ENCODE assay signal across 8 cellular contexts in the genomic region with DNA sequence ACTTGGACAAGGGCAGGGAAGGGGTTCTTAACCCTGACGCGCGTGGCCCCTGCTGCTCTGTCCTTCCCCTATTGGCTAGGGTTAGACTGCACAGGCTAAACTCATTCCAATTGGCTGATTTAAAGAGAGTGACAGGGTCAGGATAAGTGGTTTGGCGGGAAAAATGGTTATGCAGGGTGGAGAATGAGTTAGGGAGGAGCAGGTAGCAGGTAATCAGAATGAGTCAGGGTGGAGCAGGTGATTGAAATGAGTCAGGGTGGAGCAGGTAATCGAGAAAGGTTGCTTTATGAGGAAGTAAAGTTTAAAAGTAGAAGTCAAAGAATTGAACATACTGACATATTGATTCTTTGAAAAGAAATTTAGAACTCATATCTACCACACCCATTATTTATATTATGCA.
DNase-seq lines count a peak whose midpoint lies in the region; ATAC-seq, FAIRE-seq and TF ChIP-seq lines count a peak whose summit lies in the region.
"Not testable (repeated sequence)": the region's sequence is repeated elsewhere in the genome, so short reads cannot be mapped to it uniquely, and the experiment has no call there.

No MANE protein-coding gene starts in this region.

- not testable (repeated sequence) for H3K9ac ChIP-seq in colonic mucosa (ENCODE audit: low read depth in 2 of 2, low read length in 2 of 2)

- H3K4me3 ChIP-seq in bronchial epithelial cell (ENCODE audit: low read depth, low read length); colonic mucosa; epithelial cell of esophagus (ENCODE audit: low read length); mucosa of descending colon: not testable (repeated sequence)

- DNase-seq in DMS53 (lab: John Stamatoyannopoulos, UW) = peak; percentile 3
- peak; percentile 38 for DNase-seq in HT-29 (ENCODE audit: low spot score)
- peak; percentile 7 for DNase-seq in bronchial epithelial cell (ENCODE audit: low read depth)
- DNase-seq in colonic mucosa, left colon: not testable (repeated sequence)
- DNase-seq in epithelial cell of esophagus (ENCODE audit: low read depth) = peak; percentile 43
- peak; percentile 3 for DNase-seq in epithelial cell of prostate (ENCODE audit: low read depth, low spot score)
- DNase-seq in mucosa of descending colon = peak in 1 of 3 donors; percentile 30

- TF ChIP-seq CTCF in bronchial epithelial cell (IDR thresholded peaks at IDR 0.05; ENCODE audit: insufficient read depth, low read length, severe bottlenecking); colonic mucosa (IDR thresholded peaks at IDR 0.05); epithelial cell of esophagus (IDR thresholded peaks at IDR 0.05; ENCODE audit: insufficient read depth, low read depth, low read length, missing control alignments); mucosa of descending colon (IDR thresholded peaks at IDR 0.05): not testable (repeated sequence)

- intact Hi-C loops in colonic mucosa (cut with DNase I); left colon (cut with DNase I, micrococcal nuclease); mucosa of descending colon (cut with DNase I, micrococcal nuclease): not testable (repeated sequence)

- not testable (repeated sequence) for FAIRE-seq in bronchial epithelial cell (lab: Jason Lieb, UNC)

- H3K36me3 ChIP-seq in bronchial epithelial cell (ENCODE audit: control insufficient read depth, insufficient read depth, low read length); colonic mucosa; mucosa of descending colon (ENCODE audit: low read depth): not testable (repeated sequence)

- not testable (repeated sequence) for H3K9me3 ChIP-seq in colonic mucosa, mucosa of descending colon

- not testable (repeated sequence) for H3K4me1 ChIP-seq in colonic mucosa
- peaks cover 11% of the 10 kb centered on the region for H3K4me1 ChIP-seq in mucosa of descending colon (ENCODE audit: low read depth)

- ATAC-seq in left colon (peak; percentile 52), mucosa of descending colon (peak; percentile 57)

- H3K27me3 ChIP-seq in bronchial epithelial cell (ENCODE audit: control insufficient read depth, insufficient read depth, low read length); colonic mucosa: not testable (repeated sequence)

- H3K27ac ChIP-seq in colonic mucosa = peak overlapping the region; percentile 24
- not testable (repeated sequence) for H3K27ac ChIP-seq in epithelial cell of prostate
